18 cellular contexts compared by ENCODE assay signal in genomic region chr11:111360150-111361043, GRCh38. TPM values are rescaled to one million over a fixed set of nuclear protein-coding genes. Genes with fewer than 3 reads are reported as not detected.
A peak's percentile ranks its signal among the peaks of the same experiment; 100 is the strongest.
DNase-seq lines count a peak whose midpoint lies in the region; ATAC-seq and TF ChIP-seq lines count a peak whose summit lies in the region.
"Had no signal": no experiment of that assay in that cellular context is flagged by ENCODE, and none has a peak within 500 bp of the region (broad histone marks: within the 10 kb centered on the region; RNA-seq: fewer than 3 reads in every experiment).

No MANE protein-coding gene starts in this region.

- BruUV-seq in Calu3 (replicated peaks; lab: Mats Ljungman, UMichigan): no TSS peak

- H3K4me3 Mint-ChIP-seq in Calu3 (ENCODE audit: low read depth, unreplicated experiment) (no peak overlapping the region), nephron progenitor cell (no peak overlapping the region)

- H2AFZ ChIP-seq in osteoblast (ENCODE audit: low read length): no peak overlapping the region

- H3K9me3 ChIP-seq in body of pancreas (no peaks in the 10 kb centered on the region), osteoblast (ENCODE audit: low read depth, low read length) (no peaks in the 10 kb centered on the region)
- H3K9me3 ChIP-seq: right atrium auricular region, SK-N-SH had no signal

- H3K9me3 Mint-ChIP-seq in Calu3 (ENCODE audit: low read depth, unreplicated experiment) (no peaks in the 10 kb centered on the region), nephron progenitor cell (no peaks in the 10 kb centered on the region)

- H3K27ac ChIP-seq in body of pancreas (peak overlapping the region; percentile 72 to 96 (median 85)), osteoblast (ENCODE audit: low read depth, low read length) (no peak overlapping the region)
- H3K27ac ChIP-seq: right atrium auricular region had no signal

- no peak for TF ChIP-seq CTCF in Calu3 (IDR thresholded peaks at IDR 0.05; ENCODE audit: unreplicated experiment)
- peak in 1 of 7 experiments; percentile 24 for TF ChIP-seq CTCF in body of pancreas (IDR thresholded peaks at IDR 0.05)
- no peak for TF ChIP-seq CTCF in osteoblast (IDR thresholded peaks at IDR 0.05; ENCODE audit: extremely low read depth, low read depth, low read length)
- TF ChIP-seq CTCF in nephron progenitor cell (IDR thresholded peaks at IDR 0.05): no peak

- intact Hi-C loops in Calu3 (cut with micrococcal nuclease; ENCODE audit: unreplicated experiment) (loop anchor here (2.0 to 10.0 kb wide), 2 partner anchors 54 to 58 kb away; no protein-coding TSS in a partner anchor), body of pancreas (cut with DNase I) (no loop called here)

- ATAC-seq in body of pancreas (peak; percentile 91), HG02973 (IDR thresholded peaks at IDR 0.05; ENCODE audit: unreplicated experiment) (no peak)

- H3K4me1 Mint-ChIP-seq in Calu3 (ENCODE audit: low read depth, unreplicated experiment): peaks cover 28% of the 10 kb centered on the region
- peaks cover 6% of the 10 kb centered on the region for H3K4me1 Mint-ChIP-seq in nephron progenitor cell

- H3K27me3 Mint-ChIP-seq in Calu3 (ENCODE audit: unreplicated experiment) (no peaks in the 10 kb centered on the region), nephron progenitor cell (ENCODE audit: low read depth, poor library complexity) (peaks cover 17% of the 10 kb centered on the region)

- peak; percentile 34 for DNase-seq in Calu3
- DNase-seq in LoVo (ENCODE audit: low spot score): peak; percentile 73
- peak; percentile 89 to 96 (median 93) for DNase-seq in body of pancreas
- DNase-seq in osteoblast (ENCODE audit: insufficient read length, low spot score, missing footprints): peak; percentile 83
- DNase-seq in H4 (ENCODE audit: low spot score): no peak
- DNase-seq in nephron progenitor cell: no peak
- no peak for DNase-seq in hepatic stellate cell (ENCODE audit: low spot score)
- DNase-seq: activated CD4-positive, alpha-beta T cell treated with anti-CD3 and anti-CD28 coated beads, Interleukin-2, amount 50 U/mL, for 1 hour; activated naive CD4-positive, alpha-beta T cell; caudate nucleus; NCI-H748 treated with DMSO at 0.1 percent for 48 hours; nucleus accumbens; stimulated activated CD4-positive, alpha-beta T cell treated with anti-CD3 and anti-CD28 coated beads, Interleukin-15, amount 100 ng/mL, for 24 hours; T1000 had no signal

- CTCF ChIA-PET in Calu3 (lab: Charles Lee): no interaction called here

- peaks cover 11% of the 10 kb centered on the region for H3K36me3 Mint-ChIP-seq in Calu3 (ENCODE audit: insufficient read depth, unreplicated experiment)
- H3K36me3 Mint-ChIP-seq in nephron progenitor cell (ENCODE audit: low read depth): no peaks in the 10 kb centered on the region

- no peaks in the 10 kb centered on the region for H3K36me3 ChIP-seq in body of pancreas (replicated peaks in 1 of 2; ENCODE audit: insufficient read depth in 1 of 2, low read depth in 2 of 2)
- H3K36me3 ChIP-seq in osteoblast (ENCODE audit: insufficient read depth, low read length): no peaks in the 10 kb centered on the region
- H3K36me3 ChIP-seq: right atrium auricular region had no signal

- no peak overlapping the region for H3K4me3 ChIP-seq in body of pancreas
- no peak overlapping the region for H3K4me3 ChIP-seq in osteoblast (ENCODE audit: insufficient read depth, low read length)
- H3K4me3 ChIP-seq: right atrium auricular region had no signal

- no peaks in the 10 kb centered on the region for H4K20me1 ChIP-seq in osteoblast (ENCODE audit: insufficient read depth, low read length)

- H3K27ac Mint-ChIP-seq in Calu3 (ENCODE audit: unreplicated experiment) (no peak overlapping the region), nephron progenitor cell (no peak overlapping the region)

- H3K4me2 ChIP-seq in osteoblast (ENCODE audit: insufficient read depth, low read length): no peak overlapping the region
- H3K4me2 ChIP-seq: SK-N-SH had no signal

- H3K79me2 ChIP-seq in osteoblast (ENCODE audit: insufficient read depth, low read length): no peaks in the 10 kb centered on the region

- peaks cover 76% of the 10 kb centered on the region for H3K4me1 ChIP-seq in body of pancreas
- no peaks in the 10 kb centered on the region for H3K4me1 ChIP-seq in osteoblast (ENCODE audit: insufficient read depth, low read length)
- H3K4me1 ChIP-seq: right atrium auricular region had no signal

- WGBS in body of pancreas, 2 donors: 26 to 42% methylated on average over 2 to 6 of the region's 6 CpGs

- TF ChIP-seq POLR2A in body of pancreas (IDR thresholded peaks at IDR 0.05): peak in 1 of 3 donors; percentile 10

- H3K27me3 ChIP-seq in body of pancreas (no peaks in the 10 kb centered on the region), osteoblast (ENCODE audit: insufficient read depth, low read length) (no peaks in the 10 kb centered on the region)
- H3K27me3 ChIP-seq: right atrium auricular region had no signal

RNA-seq across cellular contexts. Expression of gene POU2AF1, which starts 18.7 kb away (rescaled TPM):
- total RNA-seq in Calu3 (2022) (not detected in 2 replicates), body of pancreas (1 to 10 TPM in 1 of 2 donors, not detected in 1; 8.9 TPM), osteoblast (not detected in 2 replicates)
- not detected in 2 replicates for total RNA-seq in H4 (2014; rRNA removed; shearing (Covaris generic))
- total RNA-seq: H1 had no signal

Comparison
In these comparisons a context has a peak if more than half of its experiments do, and no peak if none do; other contexts are left out.
1. DNase-seq: peak in Calu3 (single experiment), LoVo (single experiment), body of pancreas (4 of 4) and osteoblast (single experiment); none in H4 (single experiment), nephron progenitor cell (single experiment) and hepatic stellate cell (single experiment).